In genomic region chr1:16206547-16207317, GRCh38 we compare ENCODE assay signal across 1 cellular context.
TF ChIP-seq lines count a peak whose summit lies in the region.

No MANE protein-coding gene starts in this region.

TF ChIP-seq in A549, 52 proteins besides CTCF, POLR2A, EP300 and RAD21 (continued from another document):
- TF ChIP-seq HOXB5 (CRISPR knock-in tag; IDR thresholded peaks at IDR 0.05) (no peak), E2F6 (IDR thresholded peaks at IDR 0.05; ENCODE audit: borderline replicate concordance, low read depth) (0 out of 2 replicates have a peak, but pooled peaks have one; percentile 13), FOSB (CRISPR knock-in tag; IDR thresholded peaks at IDR 0.05) (no peak), ZSCAN20 (CRISPR knock-in tag; IDR thresholded peaks at IDR 0.05) (no peak), CEBPB (IDR thresholded peaks at IDR 0.05) (no peak), RARB (CRISPR knock-in tag; IDR thresholded peaks at IDR 0.05) (no peak), GATA3 (IDR thresholded peaks at IDR 0.05; ENCODE audit: borderline replicate concordance) (no peak), ZC3H11A (IDR thresholded peaks at IDR 0.05) (no peak), HOXA7 (CRISPR knock-in tag; IDR thresholded peaks at IDR 0.05) (no peak), FOSL2 (IDR thresholded peaks at IDR 0.05) (no peak), FOSL2 (CRISPR knock-in tag; IDR thresholded peaks at IDR 0.05) (no peak), NR3C1 (IDR thresholded peaks at IDR 0.05) (no peak), EHF (CRISPR knock-in tag; IDR thresholded peaks at IDR 0.05) (no peak), CBX2 (IDR thresholded peaks at IDR 0.05; ENCODE audit: borderline replicate concordance, low read depth) (no peak), HDAC2 (IDR thresholded peaks at IDR 0.05) (no peak), ZFP36 (IDR thresholded peaks at IDR 0.05; ENCODE audit: borderline replicate concordance, partially characterized antibody) (no peak), CHD2 (IDR thresholded peaks at IDR 0.05; ENCODE audit: low read length, partially characterized antibody) (no peak), EHMT2 (IDR thresholded peaks at IDR 0.05; ENCODE audit: low read depth) (no peak), KDM1A (IDR thresholded peaks at IDR 0.05; ENCODE audit: low read depth) (no peak), MYC (IDR thresholded peaks at IDR 0.05; ENCODE audit: borderline replicate concordance, low read length) (peak; percentile 24; the same call in 1 of the 2 replicates), TFCP2L1 (CRISPR knock-in tag; IDR thresholded peaks at IDR 0.05) (no peak)
- TF ChIP-seq, protein P1, sequence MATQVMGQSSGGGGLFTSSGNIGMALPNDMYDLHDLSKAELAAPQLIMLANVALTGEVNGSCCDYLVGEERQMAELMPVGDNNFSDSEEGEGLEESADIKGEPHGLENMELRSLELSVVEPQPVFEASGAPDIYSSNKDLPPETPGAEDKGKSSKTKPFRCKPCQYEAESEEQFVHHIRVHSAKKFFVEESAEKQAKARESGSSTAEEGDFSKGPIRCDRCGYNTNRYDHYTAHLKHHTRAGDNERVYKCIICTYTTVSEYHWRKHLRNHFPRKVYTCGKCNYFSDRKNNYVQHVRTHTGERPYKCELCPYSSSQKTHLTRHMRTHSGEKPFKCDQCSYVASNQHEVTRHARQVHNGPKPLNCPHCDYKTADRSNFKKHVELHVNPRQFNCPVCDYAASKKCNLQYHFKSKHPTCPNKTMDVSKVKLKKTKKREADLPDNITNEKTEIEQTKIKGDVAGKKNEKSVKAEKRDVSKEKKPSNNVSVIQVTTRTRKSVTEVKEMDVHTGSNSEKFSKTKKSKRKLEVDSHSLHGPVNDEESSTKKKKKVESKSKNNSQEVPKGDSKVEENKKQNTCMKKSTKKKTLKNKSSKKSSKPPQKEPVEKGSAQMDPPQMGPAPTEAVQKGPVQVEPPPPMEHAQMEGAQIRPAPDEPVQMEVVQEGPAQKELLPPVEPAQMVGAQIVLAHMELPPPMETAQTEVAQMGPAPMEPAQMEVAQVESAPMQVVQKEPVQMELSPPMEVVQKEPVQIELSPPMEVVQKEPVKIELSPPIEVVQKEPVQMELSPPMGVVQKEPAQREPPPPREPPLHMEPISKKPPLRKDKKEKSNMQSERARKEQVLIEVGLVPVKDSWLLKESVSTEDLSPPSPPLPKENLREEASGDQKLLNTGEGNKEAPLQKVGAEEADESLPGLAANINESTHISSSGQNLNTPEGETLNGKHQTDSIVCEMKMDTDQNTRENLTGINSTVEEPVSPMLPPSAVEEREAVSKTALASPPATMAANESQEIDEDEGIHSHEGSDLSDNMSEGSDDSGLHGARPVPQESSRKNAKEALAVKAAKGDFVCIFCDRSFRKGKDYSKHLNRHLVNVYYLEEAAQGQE (IDR thresholded peaks at IDR 0.05), result no peak
